10 cellular contexts compared by ENCODE assay signal in genomic region chr10:75121322-75121721, GRCh38.
"Had no signal": no experiment of that assay in that cellular context is flagged by ENCODE, and none has a peak within 500 bp of the region (broad histone marks: within the 10 kb centered on the region; RNA-seq: fewer than 3 reads in every experiment).

No MANE protein-coding gene starts in this region.

- DNase-seq: activated CD4-positive, alpha-beta T cell treated with anti-CD3 and anti-CD28 coated beads, Interleukin-2, amount 10 ng/mL, durations not matched to agents 7 days and 5 days; activated naive CD4-positive, alpha-beta T cell; kidney glomerular epithelial cell; nephron progenitor cell; sigmoid colon; stimulated activated CD4-positive, alpha-beta T cell treated with anti-CD3 and anti-CD28 coated beads, Interleukin-12 subunit alpha, Interleukin-12 subunit beta, amount 100 ng/mL, for 4 hours; stimulated activated CD4-positive, alpha-beta T cell treated with anti-CD3 and anti-CD28 coated beads, Interleukin-2, amount 100 ng/mL, for 24 hours; substantia nigra; SW 1271 had no signal

- H3K9me3 ChIP-seq: prostate gland, sigmoid colon had no signal

- H3K27ac ChIP-seq: prostate gland, sigmoid colon had no signal

- H3K4me1 ChIP-seq: prostate gland had no signal

- H3K4me3 Mint-ChIP-seq: activated CD4-positive, alpha-beta T cell treated with anti-CD3 and anti-CD28 coated beads, Interleukin-2, amount 10 ng/mL, durations not matched to agents 7 days and 5 days; nephron progenitor cell had no signal

- H3K4me3 ChIP-seq: prostate gland, sigmoid colon had no signal

- H3K27ac Mint-ChIP-seq: activated CD4-positive, alpha-beta T cell treated with anti-CD3 and anti-CD28 coated beads, Interleukin-2, amount 10 ng/mL, durations not matched to agents 7 days and 5 days; nephron progenitor cell had no signal

- H3K27me3 ChIP-seq: sigmoid colon had no signal

- H3K9me3 Mint-ChIP-seq: activated CD4-positive, alpha-beta T cell treated with anti-CD3 and anti-CD28 coated beads, Interleukin-2, amount 10 ng/mL, durations not matched to agents 7 days and 5 days had no signal

- H3K36me3 ChIP-seq: prostate gland had no signal

- H3K27me3 Mint-ChIP-seq: activated CD4-positive, alpha-beta T cell treated with anti-CD3 and anti-CD28 coated beads, Interleukin-2, amount 10 ng/mL, durations not matched to agents 7 days and 5 days had no signal
